In the genomic region with DNA sequence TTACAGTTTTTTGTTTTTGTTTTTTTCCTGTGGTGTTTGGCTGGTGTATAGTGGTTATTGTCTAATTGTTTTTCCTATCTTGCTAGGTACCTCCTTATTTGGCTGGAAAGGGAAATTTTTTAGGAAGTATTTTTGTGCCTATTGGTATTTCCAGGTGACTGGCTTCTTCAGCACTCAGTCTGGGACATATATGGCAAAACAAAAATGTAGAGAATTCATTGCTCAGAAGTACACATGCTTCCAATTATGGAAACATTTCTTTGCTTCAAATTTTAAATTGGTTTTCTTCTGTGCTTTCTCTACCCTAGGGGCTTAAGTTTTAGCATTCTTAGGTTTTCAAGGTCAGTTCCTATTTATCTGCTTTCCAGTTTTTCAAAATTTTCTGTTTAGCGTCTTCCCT, we compare ENCODE assay signal across 23 cellular contexts.
"Had no signal": no experiment of that assay in that cellular context is flagged by ENCODE, and none has a peak within 500 bp of the region (broad histone marks: within the 10 kb centered on the region; RNA-seq: fewer than 3 reads in every experiment).

No MANE protein-coding gene starts in this region.

- H3K27ac Mint-ChIP-seq: activated CD8-positive, alpha-beta T cell treated with anti-CD3 and anti-CD28 coated beads for 36 hours; activated T-cell treated with anti-CD3 and anti-CD28 coated beads, Interleukin-2, amount 50 U/mL, for 72 hours; brain had no signal

- H3K27me3 Mint-ChIP-seq: brain had no signal

- H3K27me3 ChIP-seq: ascending aorta, Peyer's patch had no signal

- H3K4me1 Mint-ChIP-seq: central memory CD8-positive, alpha-beta T cell had no signal

- H3K36me3 Mint-ChIP-seq: brain had no signal

- H3K27ac ChIP-seq: ascending aorta, Peyer's patch had no signal

- H3K4me3 ChIP-seq: ascending aorta, Peyer's patch had no signal

- ATAC-seq: activated CD4-positive, CD25-positive, alpha-beta regulatory T cell treated with anti-CD3 and anti-CD28 coated beads, Interleukin-2, amount 50 U/mL, for 24 hours; activated CD8-positive, alpha-beta T cell treated with anti-CD3 and anti-CD28 coated beads for 36 hours; activated T-cell treated with anti-CD3 and anti-CD28 coated beads, Interleukin-2, amount 50 U/mL, for 72 hours had no signal

- H3K4me3 Mint-ChIP-seq: activated CD8-positive, alpha-beta T cell treated with anti-CD3 and anti-CD28 coated beads for 36 hours; activated T-cell treated with anti-CD3 and anti-CD28 coated beads, Interleukin-2, amount 50 U/mL, for 72 hours; brain; central memory CD8-positive, alpha-beta T cell had no signal

- H3K9me3 ChIP-seq: ascending aorta, Peyer's patch had no signal

- H3K36me3 ChIP-seq: ascending aorta, Peyer's patch had no signal

- DNase-seq: activated CD4-positive, alpha-beta T cell treated with anti-CD3 and anti-CD28 coated beads for 4 hours; activated CD8-positive, alpha-beta memory T cell treated with anti-CD3 and anti-CD28 coated beads, Interleukin-2, amount 50 U/mL, for 4 hours; activated CD8-positive, alpha-beta T cell treated with anti-CD3 and anti-CD28 coated beads for 36 hours; activated naive CD4-positive, alpha-beta T cell treated with anti-CD3 and anti-CD28 coated beads, Interleukin-2, amount 50 U/mL, for 16 hours; activated T-cell treated with anti-CD3 and anti-CD28 coated beads, Interleukin-2, amount 50 U/mL, for 72 hours; amniotic stem cell; Kasumi-1; KBM-7; NCI-H1048; NCI-H146; NCI-H187 treated with DMSO at 0.1 percent for 48 hours; NCI-H2171; NCI-H2227 treated with DMSO at 0.1 percent for 48 hours; NCI-H526; NCI-H774; NK-92 treated with Interleukin-12 subunit alpha and Interleukin-12 subunit beta, amount 100 ng/mL, for 24 hours; Peyer's patch; SHP77; SW 1271 had no signal

- H3K9me3 Mint-ChIP-seq: activated CD8-positive, alpha-beta T cell treated with anti-CD3 and anti-CD28 coated beads for 36 hours; central memory CD8-positive, alpha-beta T cell had no signal

- H3K4me1 ChIP-seq: ascending aorta, Peyer's patch had no signal
